Comparison of ENCODE assay signal across 10 cellular contexts in the genomic region with DNA sequence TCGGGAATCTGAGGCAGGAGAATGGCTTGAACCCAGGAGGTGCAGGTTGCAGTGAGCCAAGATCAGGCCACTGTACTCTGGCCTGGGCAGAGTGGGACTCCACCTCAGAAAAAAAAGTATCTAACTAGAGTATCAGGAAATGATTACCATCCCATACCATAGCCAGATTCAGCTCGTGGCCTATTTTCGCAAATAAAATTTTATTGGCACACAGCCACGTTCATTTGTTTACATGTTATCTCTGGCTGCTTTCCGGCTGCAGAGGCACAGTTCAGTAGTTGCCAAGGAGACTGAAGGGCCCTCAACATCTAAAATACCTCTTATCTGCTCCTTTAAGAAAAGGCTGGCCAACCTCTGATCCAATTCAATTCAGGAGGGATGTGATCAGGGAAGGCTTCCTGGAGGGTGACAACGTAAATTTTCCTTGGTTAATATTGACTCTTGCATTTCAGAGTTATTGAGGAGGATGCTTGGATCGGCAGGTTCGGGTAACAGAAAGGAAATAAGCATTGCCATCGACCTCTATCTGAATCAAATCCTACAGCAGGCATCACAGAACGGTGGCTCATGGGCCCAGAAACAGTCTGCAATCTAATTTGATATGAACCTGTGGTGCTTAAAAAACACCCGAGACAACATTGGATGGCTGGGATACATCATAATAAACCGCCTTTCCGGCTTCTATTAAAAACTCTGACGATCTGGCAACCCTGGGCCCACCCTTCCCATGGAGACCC.
DNase-seq lines count a peak whose midpoint lies in the region; ATAC-seq and TF ChIP-seq lines count a peak whose summit lies in the region.
"Had no signal": no experiment of that assay in that cellular context is flagged by ENCODE, and none has a peak within 500 bp of the region (broad histone marks: within the 10 kb centered on the region; RNA-seq: fewer than 3 reads in every experiment).

No MANE protein-coding gene starts in this region.

- TF ChIP-seq CTCF in VCaP (conservative IDR thresholded peaks at IDR 0.05) (no peak), GM10266 (IDR thresholded peaks at IDR 0.05; ENCODE audit: control insufficient read depth, insufficient read depth, low read depth, missing control alignments) (no peak)

- peak overlapping the region in 2 of 5 donors; percentile 3 to 53 for H3K4me3 Mint-ChIP-seq in immature natural killer cell
- H3K4me3 Mint-ChIP-seq: dendritic cell treated with granulocyte-macrophage colony-stimulating factor and Interleukin-4, amounts not matched to agents 40 ng/mL and 50 ng/mL, for 4 days had no signal

- H3K27ac ChIP-seq in VCaP: peak overlapping the region; percentile 79

- DNase-seq in stimulated activated naive CD4-positive, alpha-beta T cell (lab: John Stamatoyannopoulos, UW): peak in 5 of 6 experiments; percentile 12 to 65 (median 44)
- no peak for DNase-seq in stimulated activated naive CD4-positive, alpha-beta T cell treated with Interleukin-2 at 50 U/mL for 16 hours (lab: John Stamatoyannopoulos, UW)
- DNase-seq in immature natural killer cell (peak in 2 of 3 donors; percentile 33 to 63), midbrain (lab: John Stamatoyannopoulos, UW) (no peak), GM10266 (ENCODE audit: extremely low spot score) (no peak)
- DNase-seq: KBM-7 had no signal

- ATAC-seq in HG03196 (IDR thresholded peaks at IDR 0.05; ENCODE audit: unreplicated experiment) (no peak), HG03159 (IDR thresholded peaks at IDR 0.05; ENCODE audit: unreplicated experiment) (no peak)

- H3K27me3 Mint-ChIP-seq in immature natural killer cell (ENCODE audit: low read depth in 3 of 3): peaks cover 0 to 3% (median 0%) of the 10 kb centered on the region in 3 donors
- H3K27me3 Mint-ChIP-seq: dendritic cell treated with granulocyte-macrophage colony-stimulating factor and Interleukin-4, amounts not matched to agents 40 ng/mL and 50 ng/mL, for 4 days had no signal

- peaks cover 0 to 30% (median 18%) of the 10 kb centered on the region in 3 donors for H3K36me3 Mint-ChIP-seq in immature natural killer cell

- no peaks in the 10 kb centered on the region for H3K9me3 Mint-ChIP-seq in immature natural killer cell
- H3K9me3 Mint-ChIP-seq: dendritic cell treated with granulocyte-macrophage colony-stimulating factor and Interleukin-4, amounts not matched to agents 40 ng/mL and 50 ng/mL, for 4 days had no signal

- peak overlapping the region; percentile 73 to 93 (median 76) for H3K27ac Mint-ChIP-seq in immature natural killer cell
- H3K27ac Mint-ChIP-seq: dendritic cell treated with granulocyte-macrophage colony-stimulating factor and Interleukin-4, amounts not matched to agents 40 ng/mL and 50 ng/mL, for 4 days had no signal

- peaks cover 48 to 49% of the 10 kb centered on the region in 2 donors for H3K4me1 Mint-ChIP-seq in immature natural killer cell

Comparison
In these comparisons a context has a peak if more than half of its experiments do, and no peak if none do; other contexts are left out.
1. DNase-seq: peak in stimulated activated naive CD4-positive, alpha-beta T cell (5 of 6) and immature natural killer cell (2 of 3); none in stimulated activated naive CD4-positive, alpha-beta T cell treated with Interleukin-2 at 50 U/mL for 16 hours (single experiment), midbrain (single experiment) and GM10266 (single experiment).